ENCODE assay signal across 21 cellular contexts in the genomic region with DNA sequence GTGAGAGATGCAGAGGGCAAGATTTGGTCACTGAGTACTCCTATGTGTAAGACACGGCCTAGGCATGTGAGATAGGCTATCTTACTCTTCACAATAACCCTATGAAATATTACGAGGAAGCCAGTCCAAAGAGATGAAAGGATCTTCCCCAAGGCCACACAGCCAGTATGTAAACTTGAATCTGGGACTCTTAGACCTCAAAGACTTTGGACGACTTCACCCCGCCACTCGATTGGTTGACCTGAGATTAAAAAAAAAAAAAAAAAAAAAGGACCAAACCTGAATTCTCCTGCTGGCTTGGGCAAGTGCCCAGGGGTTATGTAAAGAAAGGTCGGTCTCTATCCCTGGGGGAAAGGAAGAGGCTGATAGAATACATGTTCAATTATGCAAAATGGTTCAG.
"Had no signal": no experiment of that assay in that cellular context is flagged by ENCODE, and none has a peak within 500 bp of the region (broad histone marks: within the 10 kb centered on the region; RNA-seq: fewer than 3 reads in every experiment).

No MANE protein-coding gene starts in this region.

- H3K27ac ChIP-seq: cardiac muscle cell, gastroesophageal sphincter, heart left ventricle, left ventricle myocardium inferior, parathyroid adenoma, suprapubic skin, transverse colon had no signal

- DNase-seq: activated CD4-positive, alpha-beta memory T cell treated with anti-CD3 and anti-CD28 coated beads for 36 hours; activated CD4-positive, alpha-beta T cell treated with anti-CD3 and anti-CD28 coated beads for 48 hours; activated effector memory CD4-positive, alpha-beta T cell treated with Interleukin-2 at 50 U/mL for 16 hours; activated naive CD4-positive, alpha-beta T cell treated with anti-CD3 and anti-CD28 coated beads for 36 hours; activated naive CD8-positive, alpha-beta T cell treated with anti-CD3 and anti-CD28 coated beads, Interleukin-2, amount 50 U/mL, for 24 hours; activated T-cell treated with anti-CD3 and anti-CD28 coated beads, Interleukin-2, amount 50 U/mL, for 48 hours; dermis blood vessel endothelial cell; heart left ventricle; kidney; left ventricle myocardium inferior; nephron progenitor cell; right cardiac atrium; stimulated activated CD4-positive, alpha-beta T cell treated with anti-CD3 and anti-CD28 coated beads, Interleukin-12 subunit alpha, Interleukin-12 subunit beta, amount 100 ng/mL, for 4 hours; stimulated activated CD4-positive, alpha-beta T cell treated with anti-CD3 and anti-CD28 coated beads, Interleukin-1b, Interleukin-23, amount 100 ng/mL, for 48 hours; stimulated activated naive CD8-positive, alpha-beta T cell treated with anti-CD3 and anti-CD28 coated beads, Interleukin-15, amount 100 ng/mL, for 72 hours; transverse colon had no signal

- H3K4me3 Mint-ChIP-seq: activated CD4-positive, alpha-beta memory T cell treated with anti-CD3 and anti-CD28 coated beads for 36 hours; activated naive CD4-positive, alpha-beta T cell treated with anti-CD3 and anti-CD28 coated beads for 36 hours; activated naive CD8-positive, alpha-beta T cell treated with anti-CD3 and anti-CD28 coated beads, Interleukin-2, amount 50 U/mL, for 24 hours; endodermal cell; stimulated activated naive CD8-positive, alpha-beta T cell treated with anti-CD3 and anti-CD28 coated beads, Interleukin-15, amount 100 ng/mL, for 72 hours had no signal

- H3K27ac Mint-ChIP-seq: activated CD4-positive, alpha-beta memory T cell treated with anti-CD3 and anti-CD28 coated beads for 36 hours; activated naive CD4-positive, alpha-beta T cell treated with anti-CD3 and anti-CD28 coated beads for 36 hours; activated naive CD8-positive, alpha-beta T cell treated with anti-CD3 and anti-CD28 coated beads, Interleukin-2, amount 50 U/mL, for 24 hours; endodermal cell had no signal

- H3K9me3 Mint-ChIP-seq: activated CD4-positive, alpha-beta memory T cell treated with anti-CD3 and anti-CD28 coated beads for 36 hours; activated naive CD4-positive, alpha-beta T cell treated with anti-CD3 and anti-CD28 coated beads for 36 hours; activated naive CD8-positive, alpha-beta T cell treated with anti-CD3 and anti-CD28 coated beads, Interleukin-2, amount 50 U/mL, for 24 hours; endodermal cell; nephron progenitor cell; stimulated activated naive CD8-positive, alpha-beta T cell treated with anti-CD3 and anti-CD28 coated beads, Interleukin-15, amount 100 ng/mL, for 72 hours had no signal

- H3K27me3 Mint-ChIP-seq: activated CD4-positive, alpha-beta memory T cell treated with anti-CD3 and anti-CD28 coated beads for 36 hours; activated naive CD8-positive, alpha-beta T cell treated with anti-CD3 and anti-CD28 coated beads, Interleukin-2, amount 50 U/mL, for 24 hours; stimulated activated naive CD8-positive, alpha-beta T cell treated with anti-CD3 and anti-CD28 coated beads, Interleukin-15, amount 100 ng/mL, for 72 hours had no signal

- ATAC-seq: activated naive CD8-positive, alpha-beta T cell treated with anti-CD3 and anti-CD28 coated beads, Interleukin-2, amount 50 U/mL, for 24 hours; gastroesophageal sphincter; right cardiac atrium; stimulated activated naive CD8-positive, alpha-beta T cell treated with anti-CD3 and anti-CD28 coated beads, Interleukin-15, amount 100 ng/mL, for 72 hours had no signal

- H3K4me1 Mint-ChIP-seq: activated naive CD8-positive, alpha-beta T cell treated with anti-CD3 and anti-CD28 coated beads, Interleukin-2, amount 50 U/mL, for 24 hours; stimulated activated naive CD8-positive, alpha-beta T cell treated with anti-CD3 and anti-CD28 coated beads, Interleukin-15, amount 100 ng/mL, for 72 hours had no signal
